ENCODE assay signal across 1 cellular context in the genomic region with DNA sequence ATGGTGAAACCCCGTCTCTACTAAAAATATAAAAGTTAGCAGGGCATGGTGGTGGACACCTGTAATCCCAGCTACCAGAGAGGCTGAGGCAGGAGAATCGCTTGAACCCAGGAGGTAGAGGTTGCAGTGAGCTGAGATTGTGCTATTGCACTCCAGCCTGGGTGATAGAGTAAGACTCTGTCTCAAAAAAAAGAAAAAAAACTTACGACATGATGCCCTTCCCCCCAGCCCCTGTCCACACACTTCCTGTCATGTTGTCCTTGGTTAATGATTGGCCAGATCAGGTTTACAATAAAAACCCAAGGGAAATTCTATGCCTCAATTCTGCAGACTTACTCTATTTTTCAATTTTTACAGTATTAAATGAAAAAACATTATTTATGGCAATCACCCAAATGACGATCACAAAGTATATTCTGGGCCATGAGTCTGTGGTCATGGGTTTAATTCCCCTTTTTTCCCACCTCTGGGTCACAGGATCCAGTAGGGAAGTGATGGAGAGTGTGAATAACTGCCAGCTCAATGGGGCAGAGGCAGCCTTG.
TF ChIP-seq lines count a peak whose summit lies in the region.

No MANE protein-coding gene starts in this region.

TF ChIP-seq in SK-N-SH treated with all-trans-retinoic acid at 6 μM for 48 hours, 23 proteins besides CTCF, POLR2A, EP300 and RAD21 (continued from another document):
- TF ChIP-seq, protein P1, sequence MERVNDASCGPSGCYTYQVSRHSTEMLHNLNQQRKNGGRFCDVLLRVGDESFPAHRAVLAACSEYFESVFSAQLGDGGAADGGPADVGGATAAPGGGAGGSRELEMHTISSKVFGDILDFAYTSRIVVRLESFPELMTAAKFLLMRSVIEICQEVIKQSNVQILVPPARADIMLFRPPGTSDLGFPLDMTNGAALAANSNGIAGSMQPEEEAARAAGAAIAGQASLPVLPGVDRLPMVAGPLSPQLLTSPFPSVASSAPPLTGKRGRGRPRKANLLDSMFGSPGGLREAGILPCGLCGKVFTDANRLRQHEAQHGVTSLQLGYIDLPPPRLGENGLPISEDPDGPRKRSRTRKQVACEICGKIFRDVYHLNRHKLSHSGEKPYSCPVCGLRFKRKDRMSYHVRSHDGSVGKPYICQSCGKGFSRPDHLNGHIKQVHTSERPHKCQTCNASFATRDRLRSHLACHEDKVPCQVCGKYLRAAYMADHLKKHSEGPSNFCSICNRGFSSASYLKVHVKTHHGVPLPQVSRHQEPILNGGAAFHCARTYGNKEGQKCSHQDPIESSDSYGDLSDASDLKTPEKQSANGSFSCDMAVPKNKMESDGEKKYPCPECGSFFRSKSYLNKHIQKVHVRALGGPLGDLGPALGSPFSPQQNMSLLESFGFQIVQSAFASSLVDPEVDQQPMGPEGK (CRISPR knock-in tag; IDR thresholded peaks at IDR 0.05; ENCODE audit: borderline replicate concordance) = no peak
- TF ChIP-seq ARNTL (CRISPR knock-in tag; IDR thresholded peaks at IDR 0.05; ENCODE audit: borderline replicate concordance, low read depth) = no peak
- TF ChIP-seq ZFP30 (CRISPR knock-in tag; IDR thresholded peaks at IDR 0.05) = no peak
- TF ChIP-seq, protein P2, sequence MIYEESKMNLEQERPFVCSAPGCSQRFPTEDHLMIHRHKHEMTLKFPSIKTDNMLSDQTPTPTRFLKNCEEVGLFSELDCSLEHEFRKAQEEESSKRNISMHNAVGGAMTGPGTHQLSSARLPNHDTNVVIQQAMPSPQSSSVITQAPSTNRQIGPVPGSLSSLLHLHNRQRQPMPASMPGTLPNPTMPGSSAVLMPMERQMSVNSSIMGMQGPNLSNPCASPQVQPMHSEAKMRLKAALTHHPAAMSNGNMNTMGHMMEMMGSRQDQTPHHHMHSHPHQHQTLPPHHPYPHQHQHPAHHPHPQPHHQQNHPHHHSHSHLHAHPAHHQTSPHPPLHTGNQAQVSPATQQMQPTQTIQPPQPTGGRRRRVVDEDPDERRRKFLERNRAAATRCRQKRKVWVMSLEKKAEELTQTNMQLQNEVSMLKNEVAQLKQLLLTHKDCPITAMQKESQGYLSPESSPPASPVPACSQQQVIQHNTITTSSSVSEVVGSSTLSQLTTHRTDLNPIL (CRISPR knock-in tag; IDR thresholded peaks at IDR 0.05; ENCODE audit: low read depth) = no peak
- no peak for TF ChIP-seq GLIS3 (CRISPR knock-in tag; IDR thresholded peaks at IDR 0.05)
- TF ChIP-seq ISL1 (CRISPR knock-in tag; IDR thresholded peaks at IDR 0.05) = no peak
- TF ChIP-seq ZNF70 (CRISPR knock-in tag; IDR thresholded peaks at IDR 0.05) = no peak
- TF ChIP-seq, protein P3, sequence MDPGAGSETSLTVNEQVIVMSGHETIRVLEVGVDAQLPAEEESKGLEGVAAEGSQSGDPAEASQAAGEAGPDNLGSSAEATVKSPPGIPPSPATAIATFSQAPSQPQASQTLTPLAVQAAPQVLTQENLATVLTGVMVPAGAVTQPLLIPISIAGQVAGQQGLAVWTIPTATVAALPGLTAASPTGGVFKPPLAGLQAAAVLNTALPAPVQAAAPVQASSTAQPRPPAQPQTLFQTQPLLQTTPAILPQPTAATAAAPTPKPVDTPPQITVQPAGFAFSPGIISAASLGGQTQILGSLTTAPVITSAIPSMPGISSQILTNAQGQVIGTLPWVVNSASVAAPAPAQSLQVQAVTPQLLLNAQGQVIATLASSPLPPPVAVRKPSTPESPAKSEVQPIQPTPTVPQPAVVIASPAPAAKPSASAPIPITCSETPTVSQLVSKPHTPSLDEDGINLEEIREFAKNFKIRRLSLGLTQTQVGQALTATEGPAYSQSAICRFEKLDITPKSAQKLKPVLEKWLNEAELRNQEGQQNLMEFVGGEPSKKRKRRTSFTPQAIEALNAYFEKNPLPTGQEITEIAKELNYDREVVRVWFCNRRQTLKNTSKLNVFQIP (CRISPR knock-in tag; IDR thresholded peaks at IDR 0.05; ENCODE audit: borderline replicate concordance, low read depth) = no peak
- no peak for TF ChIP-seq ZNF8 (CRISPR knock-in tag; IDR thresholded peaks at IDR 0.05)
- no peak for TF ChIP-seq TOX (CRISPR knock-in tag; IDR thresholded peaks at IDR 0.05; ENCODE audit: borderline replicate concordance)
